Comparison of ENCODE assay signal across 13 cellular contexts in the genomic region with DNA sequence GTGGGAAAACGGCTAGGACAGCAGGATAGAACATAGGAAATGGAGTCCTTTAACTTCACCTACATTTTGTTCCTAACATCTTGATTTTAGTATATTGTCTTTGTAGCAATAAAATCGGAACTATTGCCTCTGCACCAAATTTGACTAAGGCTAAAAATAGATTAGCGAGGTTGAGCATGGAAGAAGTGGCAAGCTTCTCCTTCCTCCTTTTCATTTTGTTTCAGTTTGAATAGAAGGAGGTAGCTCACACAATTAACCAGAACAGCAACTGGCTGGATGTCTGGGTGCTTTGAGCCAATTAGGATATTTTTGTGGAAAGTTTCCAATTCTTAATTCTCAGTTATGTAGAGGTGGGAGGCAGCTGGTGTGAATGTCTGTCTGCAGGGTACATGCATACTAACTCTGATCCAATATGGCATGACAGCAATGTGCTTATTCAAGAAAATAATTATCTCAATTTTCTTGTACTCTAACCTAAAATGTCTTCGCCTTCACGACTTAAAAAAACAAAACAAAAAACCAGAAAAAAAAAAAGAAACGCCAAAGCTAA. TPM values are rescaled to one million over a fixed set of nuclear protein-coding genes. Genes with fewer than 3 reads are reported as not detected.
A peak's percentile ranks its signal among the peaks of the same experiment; 100 is the strongest.
DNase-seq lines count a peak whose midpoint lies in the region; ATAC-seq and TF ChIP-seq lines count a peak whose summit lies in the region.
"Had no signal": no experiment of that assay in that cellular context is flagged by ENCODE, and none has a peak within 500 bp of the region (broad histone marks: within the 10 kb centered on the region; RNA-seq: fewer than 3 reads in every experiment).

No MANE protein-coding gene starts in this region.

- ATAC-seq in natural killer cell (no peak), left colon (no peak), GM21528 (IDR thresholded peaks at IDR 0.05; ENCODE audit: low FRiP score, unreplicated experiment) (no peak)
- ATAC-seq in natural killer cell treated with Interleukin-12 subunit alpha and Interleukin-12 subunit beta and Interleukin-15 and Interleukin-18, amount 100 ng/mL, for 72 hours: no peak
- ATAC-seq in effector memory CD8-positive, alpha-beta T cell (replicated peaks): no peak

- H3K4me1 Mint-ChIP-seq in natural killer cell: peaks cover 24 to 41% of the 10 kb centered on the region in 2 donors
- peaks cover 24 to 28% of the 10 kb centered on the region in 2 donors for H3K4me1 Mint-ChIP-seq in natural killer cell treated with Interleukin-12 subunit alpha and Interleukin-12 subunit beta and Interleukin-15 and Interleukin-18, amount 100 ng/mL, for 72 hours (ENCODE audit: low read depth in 2 of 2)
- H3K4me1 Mint-ChIP-seq in effector memory CD8-positive, alpha-beta T cell (ENCODE audit: low read depth in 2 of 2): peaks cover 26 to 29% of the 10 kb centered on the region in 2 donors

- no peaks in the 10 kb centered on the region for H3K27me3 Mint-ChIP-seq in natural killer cell (ENCODE audit: low read depth in 2 of 2)
- H3K27me3 Mint-ChIP-seq in natural killer cell treated with Interleukin-12 subunit alpha and Interleukin-12 subunit beta and Interleukin-15 and Interleukin-18, amount 100 ng/mL, for 72 hours: no peaks in the 10 kb centered on the region
- H3K27me3 Mint-ChIP-seq in effector memory CD8-positive, alpha-beta T cell: no peaks in the 10 kb centered on the region

- intact Hi-C loops in natural killer cell (cut with micrococcal nuclease) (loop anchor here (5.0 kb wide), 1 partner anchor 360 kb away; a partner anchor contains a TSS), left colon (cut with DNase I, micrococcal nuclease) (no loop called here)

- H3K36me3 Mint-ChIP-seq in natural killer cell: no peaks in the 10 kb centered on the region
- H3K36me3 Mint-ChIP-seq in natural killer cell treated with Interleukin-12 subunit alpha and Interleukin-12 subunit beta and Interleukin-15 and Interleukin-18, amount 100 ng/mL, for 72 hours: peaks cover 7% of the 10 kb centered on the region
- H3K36me3 Mint-ChIP-seq in effector memory CD8-positive, alpha-beta T cell (ENCODE audit: insufficient read depth): peaks cover 30% of the 10 kb centered on the region

- no peak overlapping the region for H3K4me3 Mint-ChIP-seq in natural killer cell
- H3K4me3 Mint-ChIP-seq in natural killer cell treated with Interleukin-12 subunit alpha and Interleukin-12 subunit beta and Interleukin-15 and Interleukin-18, amount 100 ng/mL, for 72 hours: no peak overlapping the region
- H3K4me3 Mint-ChIP-seq in effector memory CD8-positive, alpha-beta T cell: peak overlapping the region; percentile 13 to 30

- no peak for TF ChIP-seq CTCF in natural killer cell (IDR thresholded peaks at IDR 0.05)

- H3K27ac Mint-ChIP-seq in natural killer cell: peak overlapping the region; percentile 98
- no peak overlapping the region for H3K27ac Mint-ChIP-seq in natural killer cell treated with Interleukin-12 subunit alpha and Interleukin-12 subunit beta and Interleukin-15 and Interleukin-18, amount 100 ng/mL, for 72 hours
- H3K27ac Mint-ChIP-seq in effector memory CD8-positive, alpha-beta T cell: peak overlapping the region; percentile 54 to 99

- H3K9me3 Mint-ChIP-seq in natural killer cell: no peaks in the 10 kb centered on the region
- no peaks in the 10 kb centered on the region for H3K9me3 Mint-ChIP-seq in natural killer cell treated with Interleukin-12 subunit alpha and Interleukin-12 subunit beta and Interleukin-15 and Interleukin-18, amount 100 ng/mL, for 72 hours
- H3K9me3 Mint-ChIP-seq in effector memory CD8-positive, alpha-beta T cell: no peaks in the 10 kb centered on the region

- H3K27ac ChIP-seq in substantia nigra (ENCODE audit: low read depth, low read length, poor library complexity, severe bottlenecking): no peak overlapping the region
- H3K27ac ChIP-seq: C4-2B had no signal

- DNase-seq in natural killer cell (no peak), SIG-M5 treated with dmso at 0.1 percent for 504 hours (lab: John Stamatoyannopoulos, UW; ENCODE audit: unreplicated experiment) (peak; percentile 71), foreskin melanocyte (no peak), left colon (no peak), substantia nigra (lab: John Stamatoyannopoulos, UW) (no peak)
- no peak for DNase-seq in natural killer cell treated with Interleukin-12 subunit alpha and Interleukin-12 subunit beta and Interleukin-15 and Interleukin-18, amount 100 ng/mL, for 72 hours (ENCODE audit: low spot score)
- DNase-seq in effector memory CD8-positive, alpha-beta T cell: no peak
- DNase-seq: activated CD4-positive, alpha-beta T cell treated with anti-CD3 and anti-CD28 coated beads for 4 hours; amniotic stem cell; NCI-H1048; NCI-H524 treated with DMSO at 0.1 percent for 48 hours had no signal

RNA-seq across cellular contexts. Expression of a gene that starts 3.1 kb away (rescaled TPM):
- 10 to 100 TPM; 76.5 to 80.5 (median 77.6) TPM for total RNA-seq in natural killer cell
- 10 to 100 TPM; 30.3 to 34.5 TPM for total RNA-seq in natural killer cell treated with Interleukin-12 subunit alpha and Interleukin-12 subunit beta and Interleukin-15 and Interleukin-18, amount 100 ng/mL, for 72 hours
- total RNA-seq in left colon: 10 to 100 TPM; 30.3 to 42.1 TPM

Comparison
In these comparisons a context has a peak if more than half of its experiments do, and no peak if none do; other contexts are left out.
1. H3K27ac Mint-ChIP-seq: peak in natural killer cell (2 of 2) and effector memory CD8-positive, alpha-beta T cell (2 of 2); none in natural killer cell treated with Interleukin-12 subunit alpha and Interleukin-12 subunit beta and Interleukin-15 and Interleukin-18, amount 100 ng/mL, for 72 hours (0 of 2).
2. H3K4me3 Mint-ChIP-seq: peak in effector memory CD8-positive, alpha-beta T cell (2 of 2); none in natural killer cell (single experiment) and natural killer cell treated with Interleukin-12 subunit alpha and Interleukin-12 subunit beta and Interleukin-15 and Interleukin-18, amount 100 ng/mL, for 72 hours (single experiment).